Comparison of ENCODE assay signal across 7 cellular contexts in genomic region chr19:35743640-35744306, GRCh38. TPM values are rescaled to one million over a fixed set of nuclear protein-coding genes. Genes with fewer than 3 reads are reported as not detected.
DNase-seq lines count a peak whose midpoint lies in the region; ATAC-seq and TF ChIP-seq lines count a peak whose summit lies in the region.
"Had no signal": no experiment of that assay in that cellular context is flagged by ENCODE, and none has a peak within 500 bp of the region (broad histone marks: within the 10 kb centered on the region; RNA-seq: fewer than 3 reads in every experiment).

No MANE protein-coding gene starts in this region.

- H2BK120ac ChIP-seq in trophoblast cell (ENCODE audit: insufficient read depth, low read length, poor library complexity): no peak overlapping the region

- H3K36me3 ChIP-seq in iPS-18a (ENCODE audit: control insufficient read depth, low read depth, low read length) (peaks cover 2% of the 10 kb centered on the region), transverse colon (no peaks in the 10 kb centered on the region), trophoblast cell (ENCODE audit: control insufficient read depth in 1 of 2, insufficient read depth in 2 of 2, low read length in 2 of 2) (peaks cover 7 to 8% of the 10 kb centered on the region in 2 experiments)

- peaks cover 25% of the 10 kb centered on the region for H3K36me3 Mint-ChIP-seq in activated naive CD4-positive, alpha-beta T cell treated with anti-CD3 and anti-CD28 coated beads, Interleukin-2, amount 10 ng/mL, durations not matched to agents 7 days and 5 days

- H4K8ac ChIP-seq in trophoblast cell (ENCODE audit: low read depth, low read length): no peak overlapping the region

- H3K79me1 ChIP-seq in trophoblast cell (ENCODE audit: low read length): peaks cover 10% of the 10 kb centered on the region

- CTCF ChIA-PET in activated naive CD4-positive, alpha-beta T cell treated with anti-CD3 and anti-CD28 coated beads, Interleukin-2, amount 10 ng/mL, durations not matched to agents 7 days and 5 days (lab: Charles Lee): interaction anchor here (1.0 to 1.7 kb wide), 4 partner anchors 25 to 188 kb away, joined by 3 to 7 read pairs (median 4); no protein-coding TSS in a partner anchor

- H3K9me3 ChIP-seq in iPS-18a (ENCODE audit: control insufficient read depth, low read depth, low read length) (no peaks in the 10 kb centered on the region), transverse colon (no peaks in the 10 kb centered on the region), trophoblast cell (ENCODE audit: insufficient read depth, low read depth, low read length) (peaks cover 3% of the 10 kb centered on the region)

- H2AFZ ChIP-seq in trophoblast cell (ENCODE audit: insufficient read depth, low read length, poor library complexity): no peak overlapping the region

- peak overlapping the region; percentile 88 for H3K4me3 ChIP-seq in iPS-18a (ENCODE audit: low read length)
- H3K4me3 ChIP-seq in transverse colon: no peak overlapping the region
- no peak overlapping the region for H3K4me3 ChIP-seq in trophoblast cell (ENCODE audit: low read depth, low read length)

- peak overlapping the region; percentile 99 for H3K27ac Mint-ChIP-seq in activated naive CD4-positive, alpha-beta T cell treated with anti-CD3 and anti-CD28 coated beads, Interleukin-2, amount 10 ng/mL, durations not matched to agents 7 days and 5 days

- no peak overlapping the region for H4K91ac ChIP-seq in trophoblast cell (ENCODE audit: low read depth, low read length)

- H2BK12ac ChIP-seq in trophoblast cell (ENCODE audit: low read length): no peak overlapping the region

- in situ Hi-C loops in transverse colon (cut with MboI; ENCODE audit: low pct_ligation_motif_present in 1 of 4, low pct_unique_long_range_greater_than_20kb in 1 of 4, low sequenced_read_pairs in 3 of 4): no loop called here

- H3K27me3 Mint-ChIP-seq in activated naive CD4-positive, alpha-beta T cell treated with anti-CD3 and anti-CD28 coated beads, Interleukin-2, amount 10 ng/mL, durations not matched to agents 7 days and 5 days: no peaks in the 10 kb centered on the region

- H4K12ac ChIP-seq in trophoblast cell (ENCODE audit: low read depth, low read length): no peak overlapping the region

- H3K14ac ChIP-seq in trophoblast cell (ENCODE audit: low read length): no peak overlapping the region

- no peak overlapping the region for H3K4me2 ChIP-seq in trophoblast cell (ENCODE audit: low read length)

- H3K4me1 Mint-ChIP-seq in activated naive CD4-positive, alpha-beta T cell treated with anti-CD3 and anti-CD28 coated beads, Interleukin-2, amount 10 ng/mL, durations not matched to agents 7 days and 5 days: peaks cover 66% of the 10 kb centered on the region

- H3K4me1 ChIP-seq in iPS-18a (ENCODE audit: control insufficient read depth, low read depth, low read length): peaks cover 5% of the 10 kb centered on the region
- H3K4me1 ChIP-seq in transverse colon: peaks cover 18 to 38% (median 32%) of the 10 kb centered on the region in 4 donors
- peaks cover 14 to 20% of the 10 kb centered on the region in 2 experiments for H3K4me1 ChIP-seq in trophoblast cell (ENCODE audit: control insufficient read depth in 1 of 2, insufficient read depth in 2 of 2, low read length in 2 of 2)

- no peak overlapping the region for H2AK5ac ChIP-seq in trophoblast cell (ENCODE audit: low read length)

- ATAC-seq in HG03108 (IDR thresholded peaks at IDR 0.05; ENCODE audit: unreplicated experiment): no peak

- TF ChIP-seq EP300 in transverse colon (IDR thresholded peaks at IDR 0.05; ENCODE audit: low read depth): no peak

- peak overlapping the region; percentile 100 for H3K4me3 Mint-ChIP-seq in activated naive CD4-positive, alpha-beta T cell treated with anti-CD3 and anti-CD28 coated beads, Interleukin-2, amount 10 ng/mL, durations not matched to agents 7 days and 5 days

- TF ChIP-seq POLR2A in transverse colon (IDR thresholded peaks at IDR 0.05): no peak

- TF ChIP-seq CTCF in transverse colon (IDR thresholded peaks at IDR 0.05): no peak

- H3K27ac ChIP-seq in iPS-18a (ENCODE audit: low read length): no peak overlapping the region
- peak overlapping the region in 3 of 4 donors; percentile 99 to 100 (median 100) for H3K27ac ChIP-seq in transverse colon
- no peak overlapping the region for H3K27ac ChIP-seq in trophoblast cell (ENCODE audit: low read depth, low read length)

- no peak for DNase-seq in activated naive CD4-positive, alpha-beta T cell treated with anti-CD3 and anti-CD28 coated beads, Interleukin-2, amount 10 ng/mL, durations not matched to agents 7 days and 5 days
- no peak for DNase-seq in activated naive CD4-positive, alpha-beta T cell treated with Interleukin-2 at 50 U/mL for 16 hours
- DNase-seq in transverse colon (no peak), trophoblast cell (no peak)
- DNase-seq: dorsolateral prefrontal cortex had no signal

- no peak overlapping the region for H3K18ac ChIP-seq in trophoblast cell (ENCODE audit: low read length)

- WGBS in transverse colon (ENCODE audit: low coverage in 1 of 2), 2 donors: 93% methylated on average over 16 of the region's 16 CpGs; no CpG with 5 or more reads in 1 of the 2 donors
- WGBS in trophoblast cell (ENCODE audit: extremely low coverage, insufficient coverage, insufficient read length): no CpG with 5 or more reads among the region's 16 CpGs

- H3K9me3 Mint-ChIP-seq in activated naive CD4-positive, alpha-beta T cell treated with anti-CD3 and anti-CD28 coated beads, Interleukin-2, amount 10 ng/mL, durations not matched to agents 7 days and 5 days: no peaks in the 10 kb centered on the region

- intact Hi-C loops in transverse colon (cut with DNase I; ENCODE audit: low total_unique reads): loop anchor here (10.0 kb wide), 1 partner anchor 191 kb away; the partner anchor contains the start of gene LRFN3

- peak overlapping the region; percentile 94 for H3K9ac ChIP-seq in iPS-18a (ENCODE audit: low read length)
- no peak overlapping the region for H3K9ac ChIP-seq in trophoblast cell (ENCODE audit: low read length)

- no peak overlapping the region for H2BK5ac ChIP-seq in trophoblast cell (ENCODE audit: low read depth, low read length, poor library complexity)

- H3K79me2 ChIP-seq in trophoblast cell (ENCODE audit: control insufficient read depth, insufficient read depth, low read length, poor library complexity): peaks cover 6% of the 10 kb centered on the region

- no peak overlapping the region for H3K23ac ChIP-seq in trophoblast cell (ENCODE audit: low read length)

- no peaks in the 10 kb centered on the region for H3K27me3 ChIP-seq in iPS-18a (ENCODE audit: control insufficient read depth, insufficient read depth, low read length)
- no peaks in the 10 kb centered on the region for H3K27me3 ChIP-seq in transverse colon
- H3K27me3 ChIP-seq in trophoblast cell (ENCODE audit: insufficient read depth, low read length): no peaks in the 10 kb centered on the region
- H3K27me3 ChIP-seq: dorsolateral prefrontal cortex had no signal

- no peak overlapping the region for H3K4ac ChIP-seq in trophoblast cell (ENCODE audit: low read depth, low read length)

RNA-seq across cellular contexts. Expression of gene U2AF1L4, which starts 1.4 kb away (rescaled TPM):
- 100 to 1,000 TPM in 1 of 4 donors, 10 to 100 TPM in 3; 34.8 to 122 (median 44.9) TPM for total RNA-seq in transverse colon
- polyA plus RNA-seq in trophoblast cell (2013): 12.1 and 12.4 TPM in 2 replicates

RNA-seq across cellular contexts. Expression of gene IGFLR1, which starts 1.5 kb away (rescaled TPM):
- 1 to 10 TPM in 3 of 4 donors, under 1 TPM in 1; 0.40 to 7.3 (median 6.0) TPM for total RNA-seq in transverse colon
- polyA plus RNA-seq in trophoblast cell (2013): 4.2 and 5.3 TPM in 2 replicates

RNA-seq across cellular contexts. Expression of gene PSENEN, which starts 1.7 kb away (rescaled TPM):
- total RNA-seq in transverse colon: 10 to 100 TPM in 3 of 4 donors, 1 to 10 TPM in 1; 6.6 to 80.0 (median 56.8) TPM
- polyA plus RNA-seq in trophoblast cell (2013): 119 and 123 TPM in 2 replicates

RNA-seq across cellular contexts. Expression of gene LIN37, which starts 4.6 kb away (rescaled TPM):
- total RNA-seq in transverse colon: 10 to 100 TPM; 10.5 to 41.1 (median 15.8) TPM
- 32.8 and 34.2 TPM in 2 replicates for polyA plus RNA-seq in trophoblast cell (2013)

RNA-seq across cellular contexts. Expression of gene HSPB6, which starts 13.1 kb away (rescaled TPM):
- 100 to 1,000 TPM in 1 of 4 donors, 10 to 100 TPM in 3; 22.3 to 185 (median 43.9) TPM for total RNA-seq in transverse colon
- polyA plus RNA-seq in trophoblast cell (2013): 6.1 and 6.9 TPM in 2 replicates

Comparison
In these comparisons a context has a peak if more than half of its experiments do, and no peak if none do; other contexts are left out.
1. H3K27ac ChIP-seq: peak in transverse colon (3 of 4); none in iPS-18a (single experiment) and trophoblast cell (single experiment).